1 cellular context compared by ENCODE assay signal in genomic region chr12:82358200-82359114, GRCh38.
TF ChIP-seq lines count a peak whose summit lies in the region.

Gene CCDC59, minus strand, starts transcription at chr12:82358387. Its CDS starts 11 bp downstream, at chr12:82358376.
A gene with protein sequence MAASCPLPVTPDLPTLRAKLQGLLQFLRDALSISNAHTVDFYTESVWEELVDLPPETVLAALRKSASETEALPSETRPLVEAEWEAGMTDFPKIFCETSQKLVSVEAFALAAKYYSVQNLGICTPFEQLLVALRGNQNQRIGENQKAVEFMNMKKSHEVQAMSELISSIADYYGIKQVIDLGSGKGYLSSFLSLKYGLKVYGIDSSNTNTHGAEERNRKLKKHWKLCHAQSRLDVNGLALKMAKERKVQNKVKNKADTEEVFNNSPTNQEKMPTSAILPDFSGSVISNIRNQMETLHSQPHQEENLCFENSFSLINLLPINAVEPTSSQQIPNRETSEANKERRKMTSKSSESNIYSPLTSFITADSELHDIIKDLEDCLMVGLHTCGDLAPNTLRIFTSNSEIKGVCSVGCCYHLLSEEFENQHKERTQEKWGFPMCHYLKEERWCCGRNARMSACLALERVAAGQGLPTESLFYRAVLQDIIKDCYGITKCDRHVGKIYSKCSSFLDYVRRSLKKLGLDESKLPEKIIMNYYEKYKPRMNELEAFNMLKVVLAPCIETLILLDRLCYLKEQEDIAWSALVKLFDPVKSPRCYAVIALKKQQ (plus strand): TSS chr12:82358529. CDS start chr12:82358566, 37 bp downstream.

TF ChIP-seq in HEK293, 187 proteins besides CTCF, POLR2A, EP300 and RAD21 (continued from another document and continues in another):
- TF ChIP-seq, protein P1, sequence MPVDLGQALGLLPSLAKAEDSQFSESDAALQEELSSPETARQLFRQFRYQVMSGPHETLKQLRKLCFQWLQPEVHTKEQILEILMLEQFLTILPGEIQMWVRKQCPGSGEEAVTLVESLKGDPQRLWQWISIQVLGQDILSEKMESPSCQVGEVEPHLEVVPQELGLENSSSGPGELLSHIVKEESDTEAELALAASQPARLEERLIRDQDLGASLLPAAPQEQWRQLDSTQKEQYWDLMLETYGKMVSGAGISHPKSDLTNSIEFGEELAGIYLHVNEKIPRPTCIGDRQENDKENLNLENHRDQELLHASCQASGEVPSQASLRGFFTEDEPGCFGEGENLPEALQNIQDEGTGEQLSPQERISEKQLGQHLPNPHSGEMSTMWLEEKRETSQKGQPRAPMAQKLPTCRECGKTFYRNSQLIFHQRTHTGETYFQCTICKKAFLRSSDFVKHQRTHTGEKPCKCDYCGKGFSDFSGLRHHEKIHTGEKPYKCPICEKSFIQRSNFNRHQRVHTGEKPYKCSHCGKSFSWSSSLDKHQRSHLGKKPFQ (tag by site-specific recombination; IDR thresholded peaks at IDR 0.05), result no peak
- no peak for TF ChIP-seq ZNF423 (tag by site-specific recombination; IDR thresholded peaks at IDR 0.05)
- no peak for TF ChIP-seq PRDM1 (tag by site-specific recombination; IDR thresholded peaks at IDR 0.05)
- TF ChIP-seq ZSCAN5A (tag by site-specific recombination; IDR thresholded peaks at IDR 0.05), result peak; percentile 78; the same call in 1 of the 2 replicates
- TF ChIP-seq, protein P2, sequence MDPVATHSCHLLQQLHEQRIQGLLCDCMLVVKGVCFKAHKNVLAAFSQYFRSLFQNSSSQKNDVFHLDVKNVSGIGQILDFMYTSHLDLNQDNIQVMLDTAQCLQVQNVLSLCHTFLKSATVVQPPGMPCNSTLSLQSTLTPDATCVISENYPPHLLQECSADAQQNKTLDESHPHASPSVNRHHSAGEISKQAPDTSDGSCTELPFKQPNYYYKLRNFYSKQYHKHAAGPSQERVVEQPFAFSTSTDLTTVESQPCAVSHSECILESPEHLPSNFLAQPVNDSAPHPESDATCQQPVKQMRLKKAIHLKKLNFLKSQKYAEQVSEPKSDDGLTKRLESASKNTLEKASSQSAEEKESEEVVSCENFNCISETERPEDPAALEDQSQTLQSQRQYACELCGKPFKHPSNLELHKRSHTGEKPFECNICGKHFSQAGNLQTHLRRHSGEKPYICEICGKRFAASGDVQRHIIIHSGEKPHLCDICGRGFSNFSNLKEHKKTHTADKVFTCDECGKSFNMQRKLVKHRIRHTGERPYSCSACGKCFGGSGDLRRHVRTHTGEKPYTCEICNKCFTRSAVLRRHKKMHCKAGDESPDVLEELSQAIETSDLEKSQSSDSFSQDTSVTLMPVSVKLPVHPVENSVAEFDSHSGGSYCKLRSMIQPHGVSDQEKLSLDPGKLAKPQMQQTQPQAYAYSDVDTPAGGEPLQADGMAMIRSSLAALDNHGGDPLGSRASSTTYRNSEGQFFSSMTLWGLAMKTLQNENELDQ (tag by site-specific recombination; IDR thresholded peaks at IDR 0.05; ENCODE audit: low read depth), result 0 out of 2 replicates have a peak, but pooled peaks have one; percentile 42
- 0 out of 2 replicates have a peak, but pooled peaks have one; percentile 34 for TF ChIP-seq ZNF121 (tag by site-specific recombination; IDR thresholded peaks at IDR 0.05)
- no peak for TF ChIP-seq ZNF549 (tag by site-specific recombination; IDR thresholded peaks at IDR 0.05)
- no peak for TF ChIP-seq ZNF571 (tag by site-specific recombination; IDR thresholded peaks at IDR 0.05)
- no peak for TF ChIP-seq ZNF677 (tag by site-specific recombination; IDR thresholded peaks at IDR 0.05)
- no peak for TF ChIP-seq ZNF530 (tag by site-specific recombination; IDR thresholded peaks at IDR 0.05; ENCODE audit: low read depth)
- peak; percentile 73 for TF ChIP-seq GLIS2 (tag by site-specific recombination; IDR thresholded peaks at IDR 0.05)
- TF ChIP-seq ZNF16 (tag by site-specific recombination; IDR thresholded peaks at IDR 0.05; ENCODE audit: low read depth), result no peak
- no peak for TF ChIP-seq ZNF544 (tag by site-specific recombination; IDR thresholded peaks at IDR 0.05)
- TF ChIP-seq ZNF707 (tag by site-specific recombination; IDR thresholded peaks at IDR 0.05), result no peak
- TF ChIP-seq ZNF704 (tag by site-specific recombination; IDR thresholded peaks at IDR 0.05), result no peak
- TF ChIP-seq, protein P3, sequence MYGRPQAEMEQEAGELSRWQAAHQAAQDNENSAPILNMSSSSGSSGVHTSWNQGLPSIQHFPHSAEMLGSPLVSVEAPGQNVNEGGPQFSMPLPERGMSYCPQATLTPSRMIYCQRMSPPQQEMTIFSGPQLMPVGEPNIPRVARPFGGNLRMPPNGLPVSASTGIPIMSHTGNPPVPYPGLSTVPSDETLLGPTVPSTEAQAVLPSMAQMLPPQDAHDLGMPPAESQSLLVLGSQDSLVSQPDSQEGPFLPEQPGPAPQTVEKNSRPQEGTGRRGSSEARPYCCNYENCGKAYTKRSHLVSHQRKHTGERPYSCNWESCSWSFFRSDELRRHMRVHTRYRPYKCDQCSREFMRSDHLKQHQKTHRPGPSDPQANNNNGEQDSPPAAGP (tag by site-specific recombination; IDR thresholded peaks at IDR 0.05), result peak; percentile 94
- TF ChIP-seq ZBTB8A (tag by site-specific recombination; IDR thresholded peaks at IDR 0.05), result peak; percentile 74
- peak; percentile 9; the same call in 1 of the 2 replicates for TF ChIP-seq ZFP69B (tag by site-specific recombination; IDR thresholded peaks at IDR 0.05)
- TF ChIP-seq ZNF629 (tag by site-specific recombination; IDR thresholded peaks at IDR 0.05), result peak; percentile 98
- peak; percentile 98 for TF ChIP-seq ZFHX2 (tag by site-specific recombination; conservative IDR thresholded peaks at IDR 0.05)
- no peak for TF ChIP-seq ZNF768 (tag by site-specific recombination; IDR thresholded peaks at IDR 0.05)
- TF ChIP-seq PRDM6 (tag by site-specific recombination; IDR thresholded peaks at IDR 0.05), result no peak
- TF ChIP-seq, protein P4, sequence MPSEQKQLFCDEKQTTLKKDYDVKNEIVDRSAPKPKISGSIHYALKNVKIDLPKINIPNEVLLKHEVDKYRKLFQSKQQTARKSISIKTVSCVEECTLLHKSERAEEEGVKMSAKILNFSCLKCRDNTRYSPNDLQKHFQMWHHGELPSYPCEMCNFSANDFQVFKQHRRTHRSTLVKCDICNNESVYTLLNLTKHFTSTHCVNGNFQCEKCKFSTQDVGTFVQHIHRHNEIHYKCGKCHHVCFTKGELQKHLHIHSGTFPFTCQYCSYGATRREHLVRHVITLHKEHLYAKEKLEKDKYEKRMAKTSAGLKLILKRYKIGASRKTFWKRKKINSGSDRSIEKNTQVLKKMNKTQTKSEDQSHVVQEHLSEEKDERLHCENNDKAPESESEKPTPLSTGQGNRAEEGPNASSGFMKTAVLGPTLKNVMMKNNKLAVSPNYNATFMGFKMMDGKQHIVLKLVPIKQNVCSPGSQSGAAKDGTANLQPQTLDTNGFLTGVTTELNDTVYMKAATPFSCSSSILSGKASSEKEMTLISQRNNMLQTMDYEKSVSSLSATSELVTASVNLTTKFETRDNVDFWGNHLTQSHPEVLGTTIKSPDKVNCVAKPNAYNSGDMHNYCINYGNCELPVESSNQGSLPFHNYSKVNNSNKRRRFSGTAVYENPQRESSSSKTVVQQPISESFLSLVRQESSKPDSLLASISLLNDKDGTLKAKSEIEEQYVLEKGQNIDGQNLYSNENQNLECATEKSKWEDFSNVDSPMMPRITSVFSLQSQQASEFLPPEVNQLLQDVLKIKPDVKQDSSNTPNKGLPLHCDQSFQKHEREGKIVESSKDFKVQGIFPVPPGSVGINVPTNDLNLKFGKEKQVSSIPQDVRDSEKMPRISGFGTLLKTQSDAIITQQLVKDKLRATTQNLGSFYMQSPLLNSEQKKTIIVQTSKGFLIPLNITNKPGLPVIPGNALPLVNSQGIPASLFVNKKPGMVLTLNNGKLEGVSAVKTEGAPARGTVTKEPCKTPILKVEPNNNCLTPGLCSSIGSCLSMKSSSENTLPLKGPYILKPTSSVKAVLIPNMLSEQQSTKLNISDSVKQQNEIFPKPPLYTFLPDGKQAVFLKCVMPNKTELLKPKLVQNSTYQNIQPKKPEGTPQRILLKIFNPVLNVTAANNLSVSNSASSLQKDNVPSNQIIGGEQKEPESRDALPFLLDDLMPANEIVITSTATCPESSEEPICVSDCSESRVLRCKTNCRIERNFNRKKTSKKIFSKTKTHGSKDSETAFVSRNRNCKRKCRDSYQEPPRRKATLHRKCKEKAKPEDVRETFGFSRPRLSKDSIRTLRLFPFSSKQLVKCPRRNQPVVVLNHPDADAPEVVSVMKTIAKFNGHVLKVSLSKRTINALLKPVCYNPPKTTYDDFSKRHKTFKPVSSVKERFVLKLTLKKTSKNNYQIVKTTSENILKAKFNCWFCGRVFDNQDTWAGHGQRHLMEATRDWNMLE (tag by site-specific recombination; conservative IDR thresholded peaks at IDR 0.05; ENCODE audit: low read depth), result peak; percentile 87
- no peak for TF ChIP-seq ZNF701 (tag by site-specific recombination; IDR thresholded peaks at IDR 0.05)
- TF ChIP-seq ZNF114 (tag by site-specific recombination; IDR thresholded peaks at IDR 0.05), result no peak
- TF ChIP-seq ZBTB48 (tag by site-specific recombination; IDR thresholded peaks at IDR 0.05), result no peak
- TF ChIP-seq ZNF132 (tag by site-specific recombination; IDR thresholded peaks at IDR 0.05; ENCODE audit: borderline replicate concordance), result no peak
- TF ChIP-seq, protein P5, sequence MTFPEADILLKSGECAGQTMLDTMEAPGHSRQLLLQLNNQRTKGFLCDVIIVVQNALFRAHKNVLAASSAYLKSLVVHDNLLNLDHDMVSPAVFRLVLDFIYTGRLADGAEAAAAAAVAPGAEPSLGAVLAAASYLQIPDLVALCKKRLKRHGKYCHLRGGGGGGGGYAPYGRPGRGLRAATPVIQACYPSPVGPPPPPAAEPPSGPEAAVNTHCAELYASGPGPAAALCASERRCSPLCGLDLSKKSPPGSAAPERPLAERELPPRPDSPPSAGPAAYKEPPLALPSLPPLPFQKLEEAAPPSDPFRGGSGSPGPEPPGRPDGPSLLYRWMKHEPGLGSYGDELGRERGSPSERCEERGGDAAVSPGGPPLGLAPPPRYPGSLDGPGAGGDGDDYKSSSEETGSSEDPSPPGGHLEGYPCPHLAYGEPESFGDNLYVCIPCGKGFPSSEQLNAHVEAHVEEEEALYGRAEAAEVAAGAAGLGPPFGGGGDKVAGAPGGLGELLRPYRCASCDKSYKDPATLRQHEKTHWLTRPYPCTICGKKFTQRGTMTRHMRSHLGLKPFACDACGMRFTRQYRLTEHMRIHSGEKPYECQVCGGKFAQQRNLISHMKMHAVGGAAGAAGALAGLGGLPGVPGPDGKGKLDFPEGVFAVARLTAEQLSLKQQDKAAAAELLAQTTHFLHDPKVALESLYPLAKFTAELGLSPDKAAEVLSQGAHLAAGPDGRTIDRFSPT (tag by site-specific recombination; IDR thresholded peaks at IDR 0.05), result peak; percentile 99
- peak; percentile 47 for TF ChIP-seq ZBTB26 (tag by site-specific recombination; optimal IDR thresholded peaks at IDR 0.05)
- TF ChIP-seq ZNF416 (tag by site-specific recombination; IDR thresholded peaks at IDR 0.05), result no peak
- peak; percentile 96 for TF ChIP-seq SETDB1 (IDR thresholded peaks at IDR 0.05; ENCODE audit: insufficient read length, low read length)
- TF ChIP-seq ZFP37 (tag by site-specific recombination; IDR thresholded peaks at IDR 0.05), result peak; percentile 95
- no peak for TF ChIP-seq ZNF155 (tag by site-specific recombination; IDR thresholded peaks at IDR 0.05)
- no peak for TF ChIP-seq ZNF354C (tag by site-specific recombination; IDR thresholded peaks at IDR 0.05; ENCODE audit: borderline replicate concordance, low read depth)
- TF ChIP-seq ZNF184 (tag by site-specific recombination; IDR thresholded peaks at IDR 0.05), result peak; percentile 83
- TF ChIP-seq EGR2 (tag by site-specific recombination; IDR thresholded peaks at IDR 0.05; ENCODE audit: low read depth), result peak; percentile 97
- TF ChIP-seq ZBTB21 (tag by site-specific recombination; IDR thresholded peaks at IDR 0.05), result peak; percentile 96
- peak; percentile 99 for TF ChIP-seq YY2 (tag by site-specific recombination; IDR thresholded peaks at IDR 0.05)
- peak; percentile 94; the same call in 1 of the 2 replicates for TF ChIP-seq KLF16 (tag by site-specific recombination; IDR thresholded peaks at IDR 0.05)
